18 cellular contexts compared by ENCODE assay signal in genomic region chr2:29174937-29175336, GRCh38.
"Had no signal": no experiment of that assay in that cellular context is flagged by ENCODE, and none has a peak within 500 bp of the region (broad histone marks: within the 10 kb centered on the region; RNA-seq: fewer than 3 reads in every experiment).

No MANE protein-coding gene starts in this region.

- H3K27me3 ChIP-seq: brain microvascular endothelial cell, esophagus muscularis mucosa, hepatocyte, tibial nerve, uterus had no signal

- ATAC-seq: natural killer cell treated with Interleukin-12 subunit alpha and Interleukin-12 subunit beta and Interleukin-15 and Interleukin-18, amount 100 ng/mL, for 72 hours; stimulated activated effector memory CD8-positive, alpha-beta T cell treated with anti-CD3 and anti-CD28 coated beads, Interleukin-12 subunit alpha, Interleukin-12 subunit beta, amount 100 ng/mL, for 72 hours had no signal

- H3K27ac ChIP-seq: brain microvascular endothelial cell, esophagus muscularis mucosa, hepatocyte, left ventricle myocardium inferior, tibial nerve, uterus had no signal

- H3K4me1 ChIP-seq: esophagus muscularis mucosa, left ventricle myocardium inferior, tibial nerve, uterus had no signal

- H3K4me3 ChIP-seq: esophagus muscularis mucosa, hepatocyte, left ventricle myocardium inferior, tibial nerve, uterus had no signal

- DNase-seq: activated CD4-positive, alpha-beta T cell treated with anti-CD3 and anti-CD28 coated beads, Interleukin-2, amount 10 ng/mL, durations not matched to agents 7 days and 5 days; activated naive CD4-positive, alpha-beta T cell treated with Interleukin-2 at 50 U/mL for 16 hours; activated T-cell treated with anti-CD3 and anti-CD28 coated beads for 4 hours; anterior cingulate cortex; brain microvascular endothelial cell; cortex of kidney; effector CD4-positive, alpha-beta T cell; kidney; left ventricle myocardium inferior; mesenchymal stem cell; nucleus accumbens; posterior cingulate gyrus; uterus had no signal

- H3K36me3 ChIP-seq: uterus had no signal

- H3K79me2 ChIP-seq: hepatocyte had no signal

- H3K4me2 ChIP-seq: hepatocyte had no signal
